In the genomic region with DNA sequence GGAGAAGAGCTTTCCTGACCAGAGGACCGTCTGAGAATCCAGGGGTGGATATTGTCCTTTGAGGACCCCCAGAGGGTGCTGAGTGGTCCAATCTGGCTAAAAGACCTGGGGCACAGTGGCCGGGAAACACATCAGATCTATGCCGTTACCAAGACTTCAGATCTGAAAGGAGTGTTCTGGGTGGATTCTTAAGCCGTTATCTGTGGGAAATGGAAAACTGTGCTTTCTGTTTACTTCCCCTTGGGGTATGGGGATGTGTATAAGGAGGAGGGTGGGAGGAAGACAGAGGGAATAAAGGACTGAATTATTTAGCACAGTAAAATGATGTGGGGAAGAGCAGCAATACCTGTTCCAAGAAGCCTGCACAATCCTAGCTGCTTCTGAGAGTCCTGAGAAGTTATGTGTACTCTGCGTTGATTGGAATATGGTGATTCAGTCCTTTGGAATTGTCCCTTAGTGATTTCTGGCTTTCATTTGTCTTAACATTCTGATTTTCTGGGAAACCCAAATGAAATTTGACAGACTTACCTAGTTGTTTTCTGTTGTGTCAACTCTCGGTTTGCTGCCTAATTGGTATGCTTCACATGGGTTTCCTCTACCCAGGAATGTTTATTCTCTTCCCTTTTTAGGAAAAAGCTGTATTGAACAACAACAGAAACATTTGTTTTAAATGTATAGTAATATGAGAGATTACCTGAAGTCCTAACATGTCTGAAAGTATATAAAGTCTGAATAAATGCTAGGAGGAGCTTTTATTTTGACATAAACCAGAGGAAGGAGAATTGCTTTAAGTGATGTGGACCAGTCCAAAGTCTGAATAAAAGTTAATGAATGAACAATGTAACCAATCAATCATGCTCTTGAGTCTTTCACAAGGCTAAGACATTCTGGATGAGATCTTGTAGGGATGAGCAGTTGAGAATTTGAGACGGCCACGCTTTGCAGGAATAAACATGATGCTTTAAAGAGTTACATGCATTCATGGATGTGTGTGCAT, we compare ENCODE assay signal across 16 cellular contexts.
DNase-seq lines count a peak whose midpoint lies in the region; ATAC-seq and TF ChIP-seq lines count a peak whose summit lies in the region.
"Had no signal": no experiment of that assay in that cellular context is flagged by ENCODE, and none has a peak within 500 bp of the region (broad histone marks: within the 10 kb centered on the region; RNA-seq: fewer than 3 reads in every experiment).

No MANE protein-coding gene starts in this region.

- H3K9me3 Mint-ChIP-seq in Caco-2 (ENCODE audit: unreplicated experiment) = no peaks in the 10 kb centered on the region
- H3K9me3 Mint-ChIP-seq: GM23338 had no signal

- peak in 1 of 2 experiments; percentile 21 for DNase-seq in Caco-2
- no peak for DNase-seq in SK-N-SH
- DNase-seq in osteoblast (ENCODE audit: insufficient read length, low spot score, missing footprints) = no peak
- DNase-seq in activated CD8-positive, alpha-beta memory T cell treated with anti-CD3 and anti-CD28 coated beads, Interleukin-2, amount 50 U/mL, for 48 hours = no peak
- DNase-seq in stimulated activated CD4-positive, alpha-beta T cell treated with anti-CD3 and anti-CD28 coated beads, Interleukin-1b, Interleukin-23, amount 100 ng/mL, for 48 hours = no peak
- no peak for DNase-seq in GM10248 (ENCODE audit: extremely low spot score)
- DNase-seq: activated gamma-delta T cell treated with Interleukin-2 at 50 U/mL for 16 hours, BE2C, midbrain, NCI-H2081 treated with DMSO at 0.1 percent for 48 hours, posterior cingulate gyrus had no signal

- TF ChIP-seq CTCF in Caco-2 (IDR thresholded peaks at IDR 0.05; ENCODE audit: insufficient read depth in 1 of 2, low read depth in 1 of 2, low read length in 1 of 2, severe bottlenecking in 1 of 2, unreplicated experiment in 1 of 2) (no peak), SK-N-SH (IDR thresholded peaks at IDR 0.05) (no peak), gastroesophageal sphincter (IDR thresholded peaks at IDR 0.05) (no peak), osteoblast (IDR thresholded peaks at IDR 0.05; ENCODE audit: extremely low read depth, low read depth, low read length) (no peak), GM10248 (IDR thresholded peaks at IDR 0.05; ENCODE audit: control extremely low read depth, extremely low read depth, low read depth, missing control alignments) (no peak)

- no peak overlapping the region for H2AFZ ChIP-seq in SK-N-SH (ENCODE audit: low read depth)
- no peak overlapping the region for H2AFZ ChIP-seq in osteoblast (ENCODE audit: low read length)
- H2AFZ ChIP-seq: GM23338 had no signal

- POLR2A ChIA-PET in Caco-2 (lab: Charles Lee) = no interaction called here
- POLR2A ChIA-PET in SK-N-SH (lab: Yijun Ruan, JAX) = no interaction called here
- POLR2A ChIA-PET in GM10248 (lab: Yijun Ruan, JAX) = no interaction called here

- no peak for TF ChIP-seq POLR2A in gastroesophageal sphincter (IDR thresholded peaks at IDR 0.05)

- H3K4me1 Mint-ChIP-seq in Caco-2 (ENCODE audit: low read depth, unreplicated experiment) = peaks cover 34% of the 10 kb centered on the region

- CTCF ChIA-PET in Caco-2 (lab: Charles Lee) = no interaction called here
- CTCF ChIA-PET in SK-N-SH (lab: Yijun Ruan, JAX) = interaction anchor here (1.1 kb wide), 1 partner anchor 199 kb away, joined by 3 read pairs; no protein-coding TSS in a partner anchor
- CTCF ChIA-PET in GM10248 (lab: Yijun Ruan, JAX) = interaction anchor here (1.4 kb wide), 1 partner anchor 19 kb away, joined by 3 read pairs; no protein-coding TSS in a partner anchor

- no peaks in the 10 kb centered on the region for H3K27me3 Mint-ChIP-seq in Caco-2 (ENCODE audit: insufficient read depth, unreplicated experiment)

- H3K4me1 ChIP-seq in Caco-2 (peaks cover 37% of the 10 kb centered on the region), SK-N-SH (ENCODE audit: control insufficient read depth in 1 of 2, insufficient read depth in 2 of 2, low read depth in 1 of 2, low read length in 1 of 2) (peaks cover 21 to 22% of the 10 kb centered on the region in 2 experiments), gastroesophageal sphincter (peaks cover 0 to 17% (median 0%) of the 10 kb centered on the region in 3 donors), osteoblast (ENCODE audit: insufficient read depth, low read length) (peaks cover 27% of the 10 kb centered on the region)
- H3K4me1 ChIP-seq: vagina had no signal

- H3K27me3 ChIP-seq in Caco-2 (replicated peaks; ENCODE audit: control insufficient read depth, insufficient read depth, low read length) = no peaks in the 10 kb centered on the region
- H3K27me3 ChIP-seq in SK-N-SH (ENCODE audit: insufficient read depth) = no peaks in the 10 kb centered on the region
- no peaks in the 10 kb centered on the region for H3K27me3 ChIP-seq in gastroesophageal sphincter
- H3K27me3 ChIP-seq in osteoblast (ENCODE audit: insufficient read depth, low read length) = no peaks in the 10 kb centered on the region
- H3K27me3 ChIP-seq: BE2C, vagina had no signal

- H3K9me3 ChIP-seq in Caco-2 = no peaks in the 10 kb centered on the region
- no peaks in the 10 kb centered on the region for H3K9me3 ChIP-seq in SK-N-SH
- H3K9me3 ChIP-seq in gastroesophageal sphincter = no peaks in the 10 kb centered on the region
- no peaks in the 10 kb centered on the region for H3K9me3 ChIP-seq in osteoblast (ENCODE audit: low read depth, low read length)
- H3K9me3 ChIP-seq: BE2C, vagina had no signal

- ATAC-seq in gastroesophageal sphincter (peak; percentile 65), GM18498 (IDR thresholded peaks at IDR 0.05; ENCODE audit: unreplicated experiment) (no peak)
- ATAC-seq: esophagus mucosa, GM23338 had no signal

- no TSS peak for BruUV-seq in Caco-2 (replicated peaks; lab: Mats Ljungman, UMichigan)

- peak overlapping the region; percentile 12 for H3K4me3 Mint-ChIP-seq in Caco-2 (ENCODE audit: unreplicated experiment)
- H3K4me3 Mint-ChIP-seq: GM23338 had no signal

- peak overlapping the region; percentile 59; the same call in 1 of the 2 replicates for H3K4me2 ChIP-seq in SK-N-SH
- peak overlapping the region; percentile 43 for H3K4me2 ChIP-seq in osteoblast (ENCODE audit: insufficient read depth, low read length)

- H4K20me1 ChIP-seq in SK-N-SH (ENCODE audit: insufficient read depth) = no peaks in the 10 kb centered on the region
- H4K20me1 ChIP-seq in osteoblast (ENCODE audit: insufficient read depth, low read length) = no peaks in the 10 kb centered on the region

- H3K9me2 ChIP-seq in SK-N-SH = no peaks in the 10 kb centered on the region

- TF ChIP-seq RAD21 in SK-N-SH (IDR thresholded peaks at IDR 0.05; ENCODE audit: low read length) = no peak

- H3K9ac ChIP-seq in SK-N-SH = no peak overlapping the region; the same call in 1 of the 2 replicates

- H3K27ac Mint-ChIP-seq in Caco-2 (ENCODE audit: unreplicated experiment) = peak overlapping the region; percentile 83
- H3K27ac Mint-ChIP-seq: GM23338 had no signal

- intact Hi-C loops in Caco-2 (cut with micrococcal nuclease; ENCODE audit: unreplicated experiment) = no loop called here

- TF ChIP-seq EP300 in SK-N-SH (IDR thresholded peaks at IDR 0.05; ENCODE audit: borderline replicate concordance in 1 of 2, low read depth in 1 of 2, low read length in 1 of 2) = peak in 1 of 2 experiments; percentile 63; a peak in 1 of 4 replicates
- TF ChIP-seq EP300 in gastroesophageal sphincter (IDR thresholded peaks at IDR 0.05) = no peak

- H3K79me2 ChIP-seq in SK-N-SH (ENCODE audit: insufficient read depth) = no peaks in the 10 kb centered on the region
- no peaks in the 10 kb centered on the region for H3K79me2 ChIP-seq in osteoblast (ENCODE audit: insufficient read depth, low read length)

- H3K4me3 ChIP-seq in Caco-2 (ENCODE audit: low read depth, low read length) (no peak overlapping the region), SK-N-SH (ENCODE audit: low read depth in 2 of 2, low read length in 1 of 2) (0 out of 4 replicates have a peak overlapping the region, but pooled peaks of 1 of the 2 experiments have one; percentile 0), gastroesophageal sphincter (no peak overlapping the region), osteoblast (ENCODE audit: insufficient read depth, low read length) (no peak overlapping the region)
- H3K4me3 ChIP-seq: GM23338, vagina had no signal

- peaks cover 16% of the 10 kb centered on the region for H3F3A ChIP-seq in SK-N-SH (replicated peaks; ENCODE audit: insufficient read depth)

- H3K27ac ChIP-seq in SK-N-SH (ENCODE audit: low read depth in 2 of 2, low read length in 1 of 2) (peak overlapping the region; percentile 57 to 67), gastroesophageal sphincter (no peak overlapping the region), osteoblast (ENCODE audit: low read depth, low read length) (no peak overlapping the region)
- H3K27ac ChIP-seq: vagina had no signal

- H3K36me3 Mint-ChIP-seq in Caco-2 (ENCODE audit: insufficient read depth, unreplicated experiment) = peaks cover 64% of the 10 kb centered on the region

- WGBS in SK-N-SH (ENCODE audit: low lambda C conversion rate) = 69% methylated on average over 8 of the region's 8 CpGs
- 69 to 72% methylated on average over 4 to 7 of the region's 8 CpGs for WGBS in gastroesophageal sphincter (ENCODE audit: low coverage in 1 of 2), 2 donors

- H3K36me3 ChIP-seq in Caco-2 (ENCODE audit: control insufficient read depth, insufficient read depth, low read length) (peaks cover 1% of the 10 kb centered on the region), SK-N-SH (replicated peaks in 1 of 2; ENCODE audit: control insufficient read depth in 1 of 2, insufficient read depth in 2 of 2, low read length in 1 of 2) (peaks cover 0 to 4% of the 10 kb centered on the region in 2 experiments), gastroesophageal sphincter (no peaks in the 10 kb centered on the region), osteoblast (ENCODE audit: insufficient read depth, low read length) (no peaks in the 10 kb centered on the region)
- H3K36me3 ChIP-seq: BE2C, vagina had no signal

TF ChIP-seq in SK-N-SH, 30 proteins besides CTCF, POLR2A, EP300 and RAD21 (continues in another document):
- TF ChIP-seq TEAD4 (IDR thresholded peaks at IDR 0.05; ENCODE audit: borderline replicate concordance, insufficient read depth) (0 out of 2 replicates have a peak, but pooled peaks have one; percentile 31), FOSL2 (IDR thresholded peaks at IDR 0.05; ENCODE audit: borderline replicate concordance, low read depth) (peak; percentile 72), NFIC (IDR thresholded peaks at IDR 0.05; ENCODE audit: borderline replicate concordance) (peak; percentile 16; the same call in 1 of the 2 replicates)
- TF ChIP-seq, protein P1, sequence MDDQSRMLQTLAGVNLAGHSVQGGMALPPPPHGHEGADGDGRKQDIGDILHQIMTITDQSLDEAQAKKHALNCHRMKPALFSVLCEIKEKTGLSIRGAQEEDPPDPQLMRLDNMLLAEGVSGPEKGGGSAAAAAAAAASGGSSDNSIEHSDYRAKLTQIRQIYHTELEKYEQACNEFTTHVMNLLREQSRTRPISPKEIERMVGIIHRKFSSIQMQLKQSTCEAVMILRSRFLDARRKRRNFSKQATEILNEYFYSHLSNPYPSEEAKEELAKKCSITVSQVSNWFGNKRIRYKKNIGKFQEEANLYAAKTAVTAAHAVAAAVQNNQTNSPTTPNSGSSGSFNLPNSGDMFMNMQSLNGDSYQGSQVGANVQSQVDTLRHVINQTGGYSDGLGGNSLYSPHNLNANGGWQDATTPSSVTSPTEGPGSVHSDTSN (IDR thresholded peaks at IDR 0.05) = peak; percentile 78

Comparison
In these comparisons a context has a peak if more than half of its experiments do, and no peak if none do; other contexts are left out.
1. H3K27ac ChIP-seq: peak in SK-N-SH (2 of 2); none in gastroesophageal sphincter (0 of 4) and osteoblast (single experiment).